Comparison of ENCODE assay signal across 20 cellular contexts in genomic region chr4:190118519-190118918, GRCh38. TPM values are rescaled to one million over a fixed set of nuclear protein-coding genes. Genes with fewer than 3 reads are reported as not detected.
"Had no signal": no experiment of that assay in that cellular context is flagged by ENCODE, and none has a peak within 500 bp of the region (broad histone marks: within the 10 kb centered on the region; RNA-seq: fewer than 3 reads in every experiment).

No MANE protein-coding gene starts in this region.

RNA-seq across cellular contexts. Expression of gene DBET, which starts 54.2 kb away (rescaled TPM):
- total RNA-seq: activated CD4-positive, alpha-beta memory T cell treated with anti-CD3 and anti-CD28 coated beads for 36 hours; activated CD4-positive, alpha-beta T cell treated with anti-CD3 and anti-CD28 coated beads for 36 hours; activated CD8-positive, alpha-beta memory T cell treated with anti-CD3 and anti-CD28 coated beads for 36 hours; activated CD8-positive, alpha-beta T cell treated with anti-CD3 and anti-CD28 coated beads for 36 hours; activated naive CD4-positive, alpha-beta T cell treated with anti-CD3 and anti-CD28 coated beads, Interleukin-2, amount 50 U/mL, for 72 hours; activated naive CD8-positive, alpha-beta T cell treated with anti-CD3 and anti-CD28 coated beads for 36 hours; activated T-cell treated with anti-CD3 and anti-CD28 coated beads, Interleukin-2, amount 50 U/mL, for 72 hours; activated T-helper 1 cell treated with anti-CD3 and anti-CD28 coated beads, Interleukin-12 subunit alpha, Interleukin-12 subunit beta, Interleukin-2, Interleukin-4 antibody, amounts not matched to agents 30 ng/mL and 10 ng/mL and 1 ng/mL, durations not matched to agents 14 hours and 24 hours and 36 hours; activated T-helper 17 cell treated with anti-CD3 and anti-CD28 coated beads, Interleukin-2, amount 50 U/mL, for 72 hours; adrenal gland; aorta; astrocyte; body of pancreas; breast epithelium; T-helper 1 cell treated with Interleukin-12 subunit alpha and Interleukin-12 subunit beta and Interleukin-4 antibody, amounts not matched to agents 30 ng/mL and 1 ng/mL, for 36 hours; T-helper 17 cell; T-helper 2 cell treated with Interferon-gamma antibody and Interleukin-4, amounts not matched to agents 100 ng/mL and 5 ng/mL, for 36 hours had no signal
- polyA plus RNA-seq: adrenal gland, aorta had no signal

RNA-seq across cellular contexts. Expression of gene DUX4, which starts 55.1 kb away (rescaled TPM):
- total RNA-seq: activated CD4-positive, alpha-beta memory T cell treated with anti-CD3 and anti-CD28 coated beads for 36 hours; activated CD4-positive, alpha-beta T cell treated with anti-CD3 and anti-CD28 coated beads for 36 hours; activated CD8-positive, alpha-beta memory T cell treated with anti-CD3 and anti-CD28 coated beads for 36 hours; activated CD8-positive, alpha-beta T cell treated with anti-CD3 and anti-CD28 coated beads for 36 hours; activated naive CD4-positive, alpha-beta T cell treated with anti-CD3 and anti-CD28 coated beads for 36 hours; activated naive CD4-positive, alpha-beta T cell treated with anti-CD3 and anti-CD28 coated beads, Interleukin-2, amount 50 U/mL, for 72 hours; activated naive CD8-positive, alpha-beta T cell treated with anti-CD3 and anti-CD28 coated beads for 36 hours; activated T-cell treated with anti-CD3 and anti-CD28 coated beads, Interleukin-2, amount 50 U/mL, for 72 hours; activated T-helper 1 cell treated with anti-CD3 and anti-CD28 coated beads, Interleukin-12 subunit alpha, Interleukin-12 subunit beta, Interleukin-2, Interleukin-4 antibody, amounts not matched to agents 30 ng/mL and 10 ng/mL and 1 ng/mL, durations not matched to agents 14 hours and 24 hours and 36 hours; activated T-helper 17 cell treated with anti-CD3 and anti-CD28 coated beads, Interleukin-2, amount 50 U/mL, for 72 hours; adrenal gland; aorta; astrocyte; body of pancreas; breast epithelium; cardiac septum; T-cell; T-helper 1 cell treated with Interleukin-12 subunit alpha and Interleukin-12 subunit beta and Interleukin-4 antibody, amounts not matched to agents 30 ng/mL and 1 ng/mL, for 36 hours; T-helper 17 cell had no signal
- polyA plus RNA-seq: adrenal gland, aorta had no signal
